21 cellular contexts compared by ENCODE assay signal in genomic region chr2:70942900-70943871, GRCh38. TPM values are rescaled to one million over a fixed set of nuclear protein-coding genes. Genes with fewer than 3 reads are reported as not detected.
DNase-seq lines count a peak whose midpoint lies in the region; TF ChIP-seq lines count a peak whose summit lies in the region.
"Had no signal": no experiment of that assay in that cellular context is flagged by ENCODE, and none has a peak within 500 bp of the region (broad histone marks: within the 10 kb centered on the region; RNA-seq: fewer than 3 reads in every experiment).

No MANE protein-coding gene starts in this region.

- DNase-seq in ELF-1 (ENCODE audit: low read depth, low spot score) = peak; percentile 76
- DNase-seq in NT2/D1 (ENCODE audit: low read depth, low spot score) = no peak
- peak; percentile 9 to 33 for DNase-seq in fibroblast of lung (ENCODE audit: low read depth in 2 of 2)
- peak; percentile 73 for DNase-seq in osteocyte (ENCODE audit: extremely low spot score, unreplicated experiment)
- DNase-seq in testis = no peak
- DNase-seq in NCI-H1694 treated with DMSO at 0.1 percent for 48 hours (lab: John Stamatoyannopoulos, UW) = no peak
- no peak for DNase-seq in NCI-H2227 treated with DMSO at 0.1 percent for 48 hours (lab: John Stamatoyannopoulos, UW)
- DNase-seq: activated CD8-positive, alpha-beta T cell treated with anti-CD3 and anti-CD28 coated beads for 36 hours; caudate nucleus; effector CD4-positive, alpha-beta T cell; mesendoderm; NCI-H2029 treated with DMSO at 0.1 percent for 48 hours; NCI-H510A treated with DMSO at 0.1 percent for 48 hours; SHP77 treated with DMSO at 0.1 percent for 48 hours; stimulated activated naive CD8-positive, alpha-beta T cell treated with anti-CD3 and anti-CD28 coated beads, Interleukin-15, Interleukin-2, amounts not matched to agents 100 U/mL and 50 U/mL, for 24 hours; T-helper 17 cell had no signal

- H3K27me3 ChIP-seq in NT2/D1 (ENCODE audit: insufficient read depth, insufficient read length) (peaks cover 46% of the 10 kb centered on the region), fibroblast of lung (ENCODE audit: control insufficient read depth, insufficient read depth, low read length) (no peaks in the 10 kb centered on the region), testis (no peaks in the 10 kb centered on the region)

- no peaks in the 10 kb centered on the region for H3K27me3 Mint-ChIP-seq in osteocyte (ENCODE audit: unreplicated experiment)

- H3K27ac ChIP-seq in fibroblast of lung (ENCODE audit: insufficient read depth, low read length) (no peak overlapping the region), testis (no peak overlapping the region)
- H3K27ac ChIP-seq: KMS-11, neutrophil, WERI-Rb-1 had no signal

- H3K9me3 ChIP-seq in NT2/D1 (ENCODE audit: insufficient read depth, low read length) = no peaks in the 10 kb centered on the region
- no peaks in the 10 kb centered on the region for H3K9me3 ChIP-seq in fibroblast of lung (ENCODE audit: control insufficient read depth, insufficient read depth, low read depth, low read length)
- no peaks in the 10 kb centered on the region for H3K9me3 ChIP-seq in testis
- H3K9me3 ChIP-seq: neutrophil had no signal

- peaks cover 31% of the 10 kb centered on the region for H3K4me1 ChIP-seq in NT2/D1 (ENCODE audit: insufficient read depth, insufficient read length)
- H3K4me1 ChIP-seq in fibroblast of lung (ENCODE audit: control insufficient read depth, extremely low read depth, insufficient read depth, low read length) = peaks cover 8% of the 10 kb centered on the region
- peaks cover 2% of the 10 kb centered on the region for H3K4me1 ChIP-seq in testis

- H3K9me3 Mint-ChIP-seq in osteocyte (ENCODE audit: unreplicated experiment) = no peaks in the 10 kb centered on the region
- H3K9me3 Mint-ChIP-seq: activated CD8-positive, alpha-beta T cell treated with anti-CD3 and anti-CD28 coated beads for 36 hours had no signal

- H3K36me3 ChIP-seq in NT2/D1 (ENCODE audit: insufficient read depth, insufficient read length, low read length) (no peaks in the 10 kb centered on the region), fibroblast of lung (ENCODE audit: control insufficient read depth, insufficient read depth, low read length) (no peaks in the 10 kb centered on the region), testis (ENCODE audit: low read depth, missing control alignments) (no peaks in the 10 kb centered on the region)
- H3K36me3 ChIP-seq: neutrophil, WERI-Rb-1 had no signal

- peak overlapping the region; percentile 21 for H3K9ac ChIP-seq in NT2/D1 (ENCODE audit: insufficient read length, low read depth)
- H3K9ac ChIP-seq in fibroblast of lung (ENCODE audit: insufficient read depth, low read length) = no peak overlapping the region
- H3K9ac ChIP-seq: KMS-11 had no signal

- no peak overlapping the region for H3K27ac Mint-ChIP-seq in osteocyte (ENCODE audit: unreplicated experiment)
- H3K27ac Mint-ChIP-seq: activated CD8-positive, alpha-beta T cell treated with anti-CD3 and anti-CD28 coated beads for 36 hours; T-helper 17 cell had no signal

- 77 to 85% methylated on average over 11 to 14 of the region's 14 CpGs for WGBS in testis, 2 donors

- no peak for TF ChIP-seq POLR2A in testis (IDR thresholded peaks at IDR 0.05)

- no peak overlapping the region for H3K4me3 Mint-ChIP-seq in osteocyte (ENCODE audit: unreplicated experiment)
- H3K4me3 Mint-ChIP-seq: activated CD8-positive, alpha-beta T cell treated with anti-CD3 and anti-CD28 coated beads for 36 hours; T-helper 17 cell had no signal

- H2AFZ ChIP-seq in fibroblast of lung (ENCODE audit: low read length) = no peak overlapping the region

- H3K4me3 ChIP-seq in NT2/D1 (ENCODE audit: insufficient read length, low read depth) (no peak overlapping the region), fibroblast of lung (replicated peaks in 1 of 4; ENCODE audit: control extremely low read depth in 1 of 4, insufficient read depth in 1 of 4, low read depth in 3 of 4, low read length in 4 of 4) (no peak overlapping the region), testis (no peak overlapping the region)

- no peaks in the 10 kb centered on the region for H3K36me3 Mint-ChIP-seq in osteocyte (ENCODE audit: unreplicated experiment)

- no peaks in the 10 kb centered on the region for H3K79me2 ChIP-seq in fibroblast of lung (ENCODE audit: control insufficient read depth, insufficient read depth, low read length)

- H3K4me2 ChIP-seq in fibroblast of lung (ENCODE audit: extremely low read depth, insufficient read depth, low read length) = no peak overlapping the region
- H3K4me2 ChIP-seq: KMS-11 had no signal

- intact Hi-C loops in testis (cut with DNase I; ENCODE audit: low total_unique reads) = no loop called here

- TF ChIP-seq CTCF in fibroblast of lung (conservative IDR thresholded peaks at IDR 0.05 in 1 of 2, IDR thresholded peaks at IDR 0.05 in 1 of 2; ENCODE audit: low read depth in 1 of 2, low read length in 2 of 2) (no peak), osteocyte (IDR thresholded peaks at IDR 0.05) (no peak), testis (IDR thresholded peaks at IDR 0.05) (no peak)

- H3K4me1 Mint-ChIP-seq in osteocyte (ENCODE audit: unreplicated experiment) = peaks cover 24% of the 10 kb centered on the region

- no peaks in the 10 kb centered on the region for H4K20me1 ChIP-seq in fibroblast of lung (ENCODE audit: control insufficient read depth, extremely low read depth, insufficient read depth, low read length)

RNA-seq across cellular contexts. Expression of gene ATP6V1B1, which starts 7.5 kb away (rescaled TPM):
- total RNA-seq in fibroblast of lung = 0.77 and 2.1 TPM in 2 replicates
- polyA plus RNA-seq in fibroblast of lung = 0.85 and 1.0 TPM in 2 replicates
- 0.44 and 0.55 TPM in 2 replicates for polyA plus RNA-seq in fibroblast of lung (2012)
- 4.4 TPM in 1 of 2 replicates, not detected in the other for polyA minus RNA-seq in fibroblast of lung (ENCODE audit: low replicate concordance)
- 6.3 and 6.5 TPM in 2 replicates for total RNA-seq in osteocyte
- 1 to 10 TPM; 1.7 to 2.9 TPM for total RNA-seq in testis
- not detected for polyA plus RNA-seq in testis (ENCODE audit: insufficient read depth, low read depth, low replicate concordance)
- total RNA-seq: activated CD8-positive, alpha-beta T cell treated with anti-CD3 and anti-CD28 coated beads for 36 hours; OCI-LY7; T-helper 17 cell had no signal

RNA-seq across cellular contexts. Expression of gene ANKRD53, which starts 35.2 kb away (rescaled TPM):
- total RNA-seq in fibroblast of lung (0.26 and 1.3 TPM in 2 replicates), osteocyte (1.9 and 2.7 TPM in 2 replicates), testis (10 to 100 TPM; 10.6 to 36.3 TPM)
- polyA plus RNA-seq in fibroblast of lung (0.58 and 2.0 TPM in 2 replicates), testis (ENCODE audit: insufficient read depth, low read depth, low replicate concordance) (52.2 TPM)
- polyA plus RNA-seq in fibroblast of lung (2012) = 1.4 and 3.0 TPM in 2 replicates
- 0.55 and 10.7 TPM in 2 replicates for polyA minus RNA-seq in fibroblast of lung (ENCODE audit: low replicate concordance)
- total RNA-seq: activated CD8-positive, alpha-beta T cell treated with anti-CD3 and anti-CD28 coated beads for 36 hours; OCI-LY7 had no signal

RNA-seq across cellular contexts. Expression of gene VAX2, which starts 42.8 kb away (rescaled TPM):
- total RNA-seq in fibroblast of lung (1.8 and 2.0 TPM in 2 replicates), osteocyte (5.9 and 8.3 TPM in 2 replicates), testis (1 to 10 TPM in 1 of 2 donors, under 1 TPM in 1; 0.94 to 1.2 TPM)
- polyA plus RNA-seq in fibroblast of lung (0.85 and 0.94 TPM in 2 replicates), testis (ENCODE audit: insufficient read depth, low read depth, low replicate concordance) (0.58 TPM)
- polyA plus RNA-seq in fibroblast of lung (2012) = 2.1 and 2.8 TPM in 2 replicates
- 0.48 and 0.75 TPM in 2 replicates for polyA minus RNA-seq in fibroblast of lung (ENCODE audit: low replicate concordance)
- total RNA-seq: activated CD8-positive, alpha-beta T cell treated with anti-CD3 and anti-CD28 coated beads for 36 hours; OCI-LY7; T-helper 17 cell; urinary bladder had no signal

RNA-seq across cellular contexts. Expression of gene TEX261, which starts 51.5 kb away (rescaled TPM):
- total RNA-seq in fibroblast of lung (20.5 and 33.0 TPM in 2 replicates), osteocyte (64.7 and 71.2 TPM in 2 replicates), testis (10 to 100 TPM; 39.0 to 40.7 TPM)
- polyA plus RNA-seq in fibroblast of lung (72.6 and 96.1 TPM in 2 replicates), testis (ENCODE audit: insufficient read depth, low read depth, low replicate concordance) (133 TPM)
- polyA plus RNA-seq in fibroblast of lung (2012) = 54.4 and 69.7 TPM in 2 replicates
- 216 TPM in 2 replicates for polyA minus RNA-seq in fibroblast of lung (ENCODE audit: low replicate concordance)

Comparison
In these comparisons a context has a peak if more than half of its experiments do, and no peak if none do; other contexts are left out.
1. DNase-seq: peak in ELF-1 (single experiment), fibroblast of lung (2 of 2) and osteocyte (single experiment); none in NT2/D1 (single experiment), testis (single experiment), NCI-H1694 treated with DMSO at 0.1 percent for 48 hours (single experiment) and NCI-H2227 treated with DMSO at 0.1 percent for 48 hours (single experiment).